Comparison of ENCODE assay signal across 14 cellular contexts in genomic region chr6:38651121-38651784, GRCh38. TPM values are rescaled to one million over a fixed set of nuclear protein-coding genes. Genes with fewer than 3 reads are reported as not detected.
A peak's percentile ranks its signal among the peaks of the same experiment; 100 is the strongest.
DNase-seq lines count a peak whose midpoint lies in the region; ATAC-seq and TF ChIP-seq lines count a peak whose summit lies in the region.
"Had no signal": no experiment of that assay in that cellular context is flagged by ENCODE, and none has a peak within 500 bp of the region (broad histone marks: within the 10 kb centered on the region; RNA-seq: fewer than 3 reads in every experiment).

No MANE protein-coding gene starts in this region.

- no peaks in the 10 kb centered on the region for H3K9me3 ChIP-seq in RWPE2 (ENCODE audit: severe bottlenecking)
- H3K9me3 ChIP-seq in spleen, result peaks cover 0 to 3% (median 0%) of the 10 kb centered on the region in 8 donors
- no peaks in the 10 kb centered on the region for H3K9me3 ChIP-seq in CD4-positive, alpha-beta memory T cell (ENCODE audit: control insufficient read depth in 1 of 2, low read length in 2 of 2)

- CTCF ChIA-PET in CD4-positive, alpha-beta memory T cell (lab: Charles Lee; ENCODE audit: partially characterized antibody), result no interaction called here

- H3K9me3 Mint-ChIP-seq in HFFc6, result no peaks in the 10 kb centered on the region
- no peaks in the 10 kb centered on the region for H3K9me3 Mint-ChIP-seq in CD4-positive, alpha-beta memory T cell
- H3K9me3 Mint-ChIP-seq: CD4-positive, alpha-beta T cell; GM23338 had no signal

- TF ChIP-seq POLR2A in spleen (IDR thresholded peaks at IDR 0.05), result no peak

- in situ Hi-C loops in brain microvascular endothelial cell (cut with HindIII; ENCODE audit: low pct_ligation_motif_present, low sequenced_read_pairs), result no loop called here

- H3K27me3 ChIP-seq in RWPE2 (ENCODE audit: insufficient read depth, poor library complexity, severe bottlenecking), result no peaks in the 10 kb centered on the region
- H3K27me3 ChIP-seq in spleen (replicated peaks in 1 of 7), result no peaks in the 10 kb centered on the region
- H3K27me3 ChIP-seq in brain microvascular endothelial cell (replicated peaks), result no peaks in the 10 kb centered on the region
- H3K27me3 ChIP-seq in CD4-positive, alpha-beta memory T cell (ENCODE audit: insufficient read depth, low read length), result no peaks in the 10 kb centered on the region

- H3K4me1 Mint-ChIP-seq in HFFc6 (ENCODE audit: low read depth), result peaks cover 13% of the 10 kb centered on the region
- peaks cover 0 to 1% (median 0%) of the 10 kb centered on the region in 4 donors for H3K4me1 Mint-ChIP-seq in CD4-positive, alpha-beta memory T cell
- H3K4me1 Mint-ChIP-seq: B cell had no signal

- intact Hi-C loops in spleen (cut with DNase I; ENCODE audit: low total_unique reads), result no loop called here
- intact Hi-C loops in CD4-positive, alpha-beta memory T cell (cut with micrococcal nuclease), result no loop called here

- no peaks in the 10 kb centered on the region for H3K36me3 Mint-ChIP-seq in HFFc6 (ENCODE audit: low read depth)
- peaks cover 5 to 27% of the 10 kb centered on the region in 2 donors for H3K36me3 Mint-ChIP-seq in CD4-positive, alpha-beta memory T cell

- DNase-seq in HFFc6, result peak; percentile 26
- DNase-seq in RWPE2 (ENCODE audit: low spot score), result no peak
- peak; percentile 50 for DNase-seq in fibroblast of villous mesenchyme (ENCODE audit: low read depth)
- DNase-seq in spleen, result no peak
- no peak for DNase-seq in brain microvascular endothelial cell
- DNase-seq in NOMO-1 (lab: John Stamatoyannopoulos, UW; ENCODE audit: unreplicated experiment in 2 of 2), result no peak
- no peak for DNase-seq in CD4-positive, alpha-beta memory T cell
- DNase-seq: C1 segment of cervical spinal cord; CD4-positive, alpha-beta T cell; DMS153; DMS79 treated with DMSO at 0.1 percent for 48 hours; H7 had no signal

- ATAC-seq in RWPE2 (ENCODE audit: low read depth), result peak; percentile 25; the same call in 1 of the 3 replicates
- ATAC-seq: GM23338 had no signal

- H3K27ac Mint-ChIP-seq in HFFc6, result no peak overlapping the region
- H3K27ac Mint-ChIP-seq in CD4-positive, alpha-beta memory T cell, result no peak overlapping the region
- H3K27ac Mint-ChIP-seq: B cell; CD4-positive, alpha-beta T cell; GM23338 had no signal

- POLR2A ChIA-PET in CD4-positive, alpha-beta memory T cell (lab: Charles Lee; ENCODE audit: partially characterized antibody), result no interaction called here

- WGBS in spleen, 5 donors, result 96 to 97% (median 96%) methylated on average over 2 of the region's 2 CpGs

- H3K4me3 Mint-ChIP-seq in HFFc6, result no peak overlapping the region
- no peak overlapping the region for H3K4me3 Mint-ChIP-seq in CD4-positive, alpha-beta memory T cell
- H3K4me3 Mint-ChIP-seq: B cell; CD4-positive, alpha-beta T cell; GM23338 had no signal

- no peak overlapping the region for H3K27ac ChIP-seq in RWPE2 (ENCODE audit: poor library complexity, severe bottlenecking)
- no peak overlapping the region for H3K27ac ChIP-seq in spleen
- H3K27ac ChIP-seq in brain microvascular endothelial cell, result no peak overlapping the region
- no peak overlapping the region for H3K27ac ChIP-seq in CD4-positive, alpha-beta memory T cell (ENCODE audit: low read depth, low read length)

- H3K4me1 ChIP-seq in RWPE2 (ENCODE audit: insufficient read depth, poor library complexity, severe bottlenecking) (no peaks in the 10 kb centered on the region), spleen (no peaks in the 10 kb centered on the region)
- no peaks in the 10 kb centered on the region for H3K4me1 ChIP-seq in CD4-positive, alpha-beta memory T cell (ENCODE audit: insufficient read depth, low read length)

- no peak overlapping the region for H3K4me3 ChIP-seq in RWPE2 (ENCODE audit: severe bottlenecking)
- no peak overlapping the region for H3K4me3 ChIP-seq in fibroblast of villous mesenchyme (ENCODE audit: low read depth, low read length)
- no peak overlapping the region for H3K4me3 ChIP-seq in spleen
- no peak overlapping the region for H3K4me3 ChIP-seq in brain microvascular endothelial cell (ENCODE audit: low read depth, low read length)
- H3K4me3 ChIP-seq in CD4-positive, alpha-beta memory T cell (ENCODE audit: low read length in 2 of 2), result no peak overlapping the region
- H3K4me3 ChIP-seq: GM23338 had no signal

- TF ChIP-seq CTCF in HFFc6 (IDR thresholded peaks at IDR 0.05) (no peak), RWPE2 (IDR thresholded peaks at IDR 0.05; ENCODE audit: poor library complexity, severe bottlenecking) (no peak), fibroblast of villous mesenchyme (IDR thresholded peaks at IDR 0.05; ENCODE audit: insufficient read depth, low read depth, low read length) (no peak), spleen (IDR thresholded peaks at IDR 0.05 in 8 of 11, conservative IDR thresholded peaks at IDR 0.05 in 3 of 11) (no peak), brain microvascular endothelial cell (IDR thresholded peaks at IDR 0.05; ENCODE audit: low read depth, low read length, missing control alignments) (no peak)

- H3K27me3 Mint-ChIP-seq in HFFc6 (ENCODE audit: insufficient read depth), result 0 out of 2 replicates have a peak, but pooled peaks cover 2% of the 10 kb centered on the region
- no peaks in the 10 kb centered on the region for H3K27me3 Mint-ChIP-seq in CD4-positive, alpha-beta memory T cell
- H3K27me3 Mint-ChIP-seq: B cell; CD4-positive, alpha-beta T cell had no signal

- H3K36me3 ChIP-seq in RWPE2 (ENCODE audit: low read depth) (no peaks in the 10 kb centered on the region), spleen (peaks cover 0 to 37% (median 0%) of the 10 kb centered on the region in 6 donors), brain microvascular endothelial cell (replicated peaks) (no peaks in the 10 kb centered on the region)
- H3K36me3 ChIP-seq in CD4-positive, alpha-beta memory T cell (ENCODE audit: insufficient read depth, low read length), result no peaks in the 10 kb centered on the region

RNA-seq across cellular contexts. Expression of gene BTBD9, which starts 11.5 kb away (rescaled TPM):
- total RNA-seq in HFFc6 (2021; fragmentation: NEBNext Ultra II Directional; extraction: Animal tissue kit (Norgen Biotek cat#: 25700)), result 10 to 100 TPM; 11.0 to 12.7 (median 12.5) TPM
- 8.7 and 12.1 TPM in 2 replicates for total RNA-seq in fibroblast of villous mesenchyme
- 10 to 100 TPM; 16.1 to 43.1 (median 29.0) TPM for total RNA-seq in spleen
- polyA plus RNA-seq in spleen, result 1 to 10 TPM; 1.2 to 3.7 (median 1.5) TPM
- total RNA-seq in CD4-positive, alpha-beta memory T cell, result 10 to 100 TPM; 39.7 to 40.4 TPM
- 10 to 100 TPM in 1 of 2 donors, 1 to 10 TPM in 1; 5.2 to 24.9 TPM for polyA plus RNA-seq in CD4-positive, alpha-beta memory T cell

RNA-seq across cellular contexts. Expression of gene GLO1, which starts 51.7 kb away (rescaled TPM):
- 100 to 1,000 TPM in 3 of 6 experiments, 10 to 100 TPM in 3; 89.2 to 113 (median 99.2) TPM for total RNA-seq in HFFc6 (2021; fragmentation: NEBNext Ultra II Directional; extraction: Animal tissue kit (Norgen Biotek cat#: 25700))
- 110 and 154 TPM in 2 replicates for total RNA-seq in fibroblast of villous mesenchyme
- 100 to 1,000 TPM in 1 of 7 donors, 10 to 100 TPM in 6; 39.9 to 113 (median 58.2) TPM for total RNA-seq in spleen
- polyA plus RNA-seq in spleen, result 100 to 1,000 TPM in 1 of 3 donors, 10 to 100 TPM in 2; 67.0 to 106 (median 94.0) TPM
- 10 to 100 TPM; 28.3 to 28.7 TPM for total RNA-seq in CD4-positive, alpha-beta memory T cell
- 100 to 1,000 TPM in 1 of 2 donors, 10 to 100 TPM in 1; 82.4 to 172 TPM for polyA plus RNA-seq in CD4-positive, alpha-beta memory T cell

Comparison
In these comparisons a context has a peak if more than half of its experiments do, and no peak if none do; other contexts are left out.
1. DNase-seq: peak in HFFc6 (single experiment) and fibroblast of villous mesenchyme (single experiment); none in RWPE2 (single experiment), spleen (single experiment), brain microvascular endothelial cell (single experiment), NOMO-1 (0 of 2) and CD4-positive, alpha-beta memory T cell (0 of 5).